Comparison of ENCODE assay signal across 11 cellular contexts in genomic region chr13:98930014-98930625, GRCh38. TPM values are rescaled to one million over a fixed set of nuclear protein-coding genes. Genes with fewer than 3 reads are reported as not detected.
DNase-seq lines count a peak whose midpoint lies in the region; ATAC-seq lines count a peak whose summit lies in the region.
"Had no signal": no experiment of that assay in that cellular context is flagged by ENCODE, and none has a peak within 500 bp of the region (broad histone marks: within the 10 kb centered on the region; RNA-seq: fewer than 3 reads in every experiment).

No MANE protein-coding gene starts in this region.

- no peaks in the 10 kb centered on the region for H3K27me3 Mint-ChIP-seq in activated CD4-positive, alpha-beta memory T cell treated with anti-CD3 and anti-CD28 coated beads, Interleukin-2, amount 10 ng/mL, durations not matched to agents 7 days and 5 days
- no peaks in the 10 kb centered on the region for H3K27me3 Mint-ChIP-seq in activated CD4-positive, alpha-beta memory T cell treated with anti-CD3 and anti-CD28 coated beads for 36 hours
- no peaks in the 10 kb centered on the region for H3K27me3 Mint-ChIP-seq in T-helper 17 cell

- intact Hi-C loops in activated CD4-positive, alpha-beta memory T cell treated with anti-CD3 and anti-CD28 coated beads for 36 hours (cut with micrococcal nuclease) = no loop called here

- CTCF ChIA-PET in activated CD4-positive, alpha-beta memory T cell treated with anti-CD3 and anti-CD28 coated beads, Interleukin-2, amount 10 ng/mL, durations not matched to agents 7 days and 5 days (lab: Charles Lee) = no interaction called here
- CTCF ChIA-PET in activated CD4-positive, alpha-beta memory T cell treated with anti-CD3 and anti-CD28 coated beads for 36 hours (lab: Charles Lee) = no interaction called here

- peak overlapping the region; percentile 7 for H3K27ac Mint-ChIP-seq in activated CD4-positive, alpha-beta memory T cell treated with anti-CD3 and anti-CD28 coated beads, Interleukin-2, amount 10 ng/mL, durations not matched to agents 7 days and 5 days
- H3K27ac Mint-ChIP-seq in activated CD4-positive, alpha-beta memory T cell treated with anti-CD3 and anti-CD28 coated beads for 36 hours = no peak overlapping the region
- H3K27ac Mint-ChIP-seq in T-helper 17 cell = peak overlapping the region; percentile 32
- H3K27ac Mint-ChIP-seq: dendritic cell treated with granulocyte-macrophage colony-stimulating factor and Interleukin-4, amounts not matched to agents 40 ng/mL and 50 ng/mL, for 4 days had no signal

- H3K9me3 ChIP-seq in T-helper 17 cell (ENCODE audit: control insufficient read depth, low read length, poor library complexity, severe bottlenecking) = no peaks in the 10 kb centered on the region

- peaks cover 30% of the 10 kb centered on the region for H3K36me3 Mint-ChIP-seq in activated CD4-positive, alpha-beta memory T cell treated with anti-CD3 and anti-CD28 coated beads, Interleukin-2, amount 10 ng/mL, durations not matched to agents 7 days and 5 days (ENCODE audit: low read depth)
- H3K36me3 Mint-ChIP-seq in activated CD4-positive, alpha-beta memory T cell treated with anti-CD3 and anti-CD28 coated beads for 36 hours = peaks cover 29% of the 10 kb centered on the region
- H3K36me3 Mint-ChIP-seq in T-helper 17 cell (ENCODE audit: low read depth) = peaks cover 3% of the 10 kb centered on the region

- H3K4me3 Mint-ChIP-seq in activated CD4-positive, alpha-beta memory T cell treated with anti-CD3 and anti-CD28 coated beads, Interleukin-2, amount 10 ng/mL, durations not matched to agents 7 days and 5 days = no peak overlapping the region
- H3K4me3 Mint-ChIP-seq in activated CD4-positive, alpha-beta memory T cell treated with anti-CD3 and anti-CD28 coated beads for 36 hours = no peak overlapping the region
- no peak overlapping the region for H3K4me3 Mint-ChIP-seq in T-helper 17 cell
- H3K4me3 Mint-ChIP-seq: dendritic cell treated with granulocyte-macrophage colony-stimulating factor and Interleukin-4, amounts not matched to agents 40 ng/mL and 50 ng/mL, for 4 days had no signal

- H3K27ac ChIP-seq in layer of hippocampus (ENCODE audit: low read depth, low read length) = peak overlapping the region; percentile 32

- H3K27me3 ChIP-seq in layer of hippocampus (ENCODE audit: control insufficient read depth, insufficient read depth, low read length) = no peaks in the 10 kb centered on the region

- DNase-seq in activated CD4-positive, alpha-beta memory T cell treated with anti-CD3 and anti-CD28 coated beads, Interleukin-2, amount 10 ng/mL, durations not matched to agents 7 days and 5 days = no peak
- DNase-seq in activated CD4-positive, alpha-beta memory T cell treated with anti-CD3 and anti-CD28 coated beads for 36 hours = no peak
- DNase-seq in T-helper 17 cell = no peak
- DNase-seq in stimulated activated naive CD8-positive, alpha-beta T cell treated with anti-CD3 and anti-CD28 coated beads, Interleukin-15, Interleukin-2, amounts not matched to agents 100 U/mL and 50 U/mL, for 24 hours = peak; percentile 8
- no peak for DNase-seq in activated CD4-positive, CD25-positive, alpha-beta regulatory T cell treated with anti-CD3 and anti-CD28 coated beads, Interleukin-2, amount 50 U/mL, for 72 hours
- DNase-seq: NCI-H2081 treated with DMSO at 0.1 percent for 48 hours had no signal

- ATAC-seq in T-helper 17 cell (no peak), HG03280 (IDR thresholded peaks at IDR 0.05; ENCODE audit: unreplicated experiment) (no peak), HG03521 (IDR thresholded peaks at IDR 0.05; ENCODE audit: unreplicated experiment) (no peak)
- ATAC-seq in stimulated activated naive CD8-positive, alpha-beta T cell treated with anti-CD3 and anti-CD28 coated beads, Interleukin-15, Interleukin-2, amounts not matched to agents 100 U/mL and 50 U/mL, for 24 hours = peak; percentile 28
- ATAC-seq: SK-N-SH treated with all-trans-retinoic acid at 6 μM for 48 hours had no signal

- H3K4me1 Mint-ChIP-seq in activated CD4-positive, alpha-beta memory T cell treated with anti-CD3 and anti-CD28 coated beads, Interleukin-2, amount 10 ng/mL, durations not matched to agents 7 days and 5 days = no peaks in the 10 kb centered on the region
- peaks cover 8% of the 10 kb centered on the region for H3K4me1 Mint-ChIP-seq in activated CD4-positive, alpha-beta memory T cell treated with anti-CD3 and anti-CD28 coated beads for 36 hours (ENCODE audit: low read depth)
- H3K4me1 Mint-ChIP-seq in T-helper 17 cell = peaks cover 4% of the 10 kb centered on the region

- H3K9me3 Mint-ChIP-seq in activated CD4-positive, alpha-beta memory T cell treated with anti-CD3 and anti-CD28 coated beads, Interleukin-2, amount 10 ng/mL, durations not matched to agents 7 days and 5 days = peaks cover 15% of the 10 kb centered on the region
- peaks cover 17% of the 10 kb centered on the region for H3K9me3 Mint-ChIP-seq in activated CD4-positive, alpha-beta memory T cell treated with anti-CD3 and anti-CD28 coated beads for 36 hours

- POLR2A ChIA-PET in activated CD4-positive, alpha-beta memory T cell treated with anti-CD3 and anti-CD28 coated beads, Interleukin-2, amount 10 ng/mL, durations not matched to agents 7 days and 5 days (lab: Charles Lee) = no interaction called here
- POLR2A ChIA-PET in activated CD4-positive, alpha-beta memory T cell treated with anti-CD3 and anti-CD28 coated beads for 36 hours (lab: Charles Lee) = no interaction called here

RNA-seq across cellular contexts. Expression of gene DOCK9, which starts 47.7 kb away (rescaled TPM):
- total RNA-seq in activated CD4-positive, alpha-beta memory T cell treated with anti-CD3 and anti-CD28 coated beads, Interleukin-2, amount 10 ng/mL, durations not matched to agents 7 days and 5 days = 10 to 100 TPM; 86.0 to 87.7 TPM
- total RNA-seq in activated CD4-positive, alpha-beta memory T cell treated with anti-CD3 and anti-CD28 coated beads for 36 hours = 10 to 100 TPM; 57.2 to 59.0 TPM
- 100 to 1,000 TPM in 1 of 2 donors, 10 to 100 TPM in 1; 95.2 to 119 TPM for total RNA-seq in T-helper 17 cell
